Comparison of ENCODE assay signal across 8 cellular contexts in genomic region chr7:76392531-76393115, GRCh38. TPM values are rescaled to one million over a fixed set of nuclear protein-coding genes. Genes with fewer than 3 reads are reported as not detected.
DNase-seq lines count a peak whose midpoint lies in the region; ATAC-seq, FAIRE-seq and TF ChIP-seq lines count a peak whose summit lies in the region.

No MANE protein-coding gene starts in this region.

- H3K36me3 Mint-ChIP-seq in activated CD4-positive, alpha-beta T cell treated with anti-CD3 and anti-CD28 coated beads, Interleukin-2, amount 10 ng/mL, durations not matched to agents 24 days and 14 days (ENCODE audit: low read depth), result no peaks in the 10 kb centered on the region
- no peaks in the 10 kb centered on the region for H3K36me3 Mint-ChIP-seq in activated naive CD8-positive, alpha-beta T cell treated with anti-CD3 and anti-CD28 coated beads, Interleukin-2, amount 50 U/mL, for 24 hours (ENCODE audit: low read depth)

- TF ChIP-seq POLR2A in GM12892 (IDR thresholded peaks at IDR 0.05; ENCODE audit: low read depth, low read length), result no peak

- no peaks in the 10 kb centered on the region for H3K27me3 Mint-ChIP-seq in activated CD4-positive, alpha-beta T cell treated with anti-CD3 and anti-CD28 coated beads, Interleukin-2, amount 10 ng/mL, durations not matched to agents 24 days and 14 days
- H3K27me3 Mint-ChIP-seq in activated naive CD8-positive, alpha-beta T cell treated with anti-CD3 and anti-CD28 coated beads, Interleukin-2, amount 50 U/mL, for 24 hours, result no peaks in the 10 kb centered on the region

- peak overlapping the region; percentile 90 for H3K4me3 Mint-ChIP-seq in activated CD4-positive, alpha-beta T cell treated with anti-CD3 and anti-CD28 coated beads, Interleukin-2, amount 10 ng/mL, durations not matched to agents 24 days and 14 days
- peak overlapping the region; percentile 75 for H3K4me3 Mint-ChIP-seq in activated naive CD8-positive, alpha-beta T cell treated with anti-CD3 and anti-CD28 coated beads, Interleukin-2, amount 50 U/mL, for 24 hours

- no peak for ATAC-seq in activated naive CD8-positive, alpha-beta T cell treated with anti-CD3 and anti-CD28 coated beads, Interleukin-2, amount 50 U/mL, for 24 hours
- ATAC-seq in left colon (peak; percentile 6), HG03175 (IDR thresholded peaks at IDR 0.05; ENCODE audit: unreplicated experiment) (no peak), HG03159 (IDR thresholded peaks at IDR 0.05; ENCODE audit: unreplicated experiment) (no peak)

- no peak for FAIRE-seq in GM12892 (lab: Jason Lieb, UNC)

- DNase-seq in activated CD4-positive, alpha-beta T cell treated with anti-CD3 and anti-CD28 coated beads, Interleukin-2, amount 10 ng/mL, durations not matched to agents 24 days and 14 days, result no peak
- no peak for DNase-seq in activated CD4-positive, alpha-beta T cell treated with anti-CD3 and anti-CD28 coated beads, Interleukin-2, amount 50 U/mL, for 1 hour
- no peak for DNase-seq in activated naive CD8-positive, alpha-beta T cell treated with anti-CD3 and anti-CD28 coated beads, Interleukin-2, amount 50 U/mL, for 24 hours
- DNase-seq in left colon (no peak), GM12892 (ENCODE audit: insufficient read length) (no peak)

- H3K4me1 Mint-ChIP-seq in activated CD4-positive, alpha-beta T cell treated with anti-CD3 and anti-CD28 coated beads, Interleukin-2, amount 10 ng/mL, durations not matched to agents 24 days and 14 days, result peaks cover 23% of the 10 kb centered on the region
- peaks cover 27% of the 10 kb centered on the region for H3K4me1 Mint-ChIP-seq in activated naive CD8-positive, alpha-beta T cell treated with anti-CD3 and anti-CD28 coated beads, Interleukin-2, amount 50 U/mL, for 24 hours

- peak overlapping the region; percentile 76 for H3K27ac ChIP-seq in temporal lobe (ENCODE audit: low read depth, low read length)

- no peaks in the 10 kb centered on the region for H3K9me3 Mint-ChIP-seq in activated CD4-positive, alpha-beta T cell treated with anti-CD3 and anti-CD28 coated beads, Interleukin-2, amount 10 ng/mL, durations not matched to agents 24 days and 14 days
- H3K9me3 Mint-ChIP-seq in activated naive CD8-positive, alpha-beta T cell treated with anti-CD3 and anti-CD28 coated beads, Interleukin-2, amount 50 U/mL, for 24 hours, result no peaks in the 10 kb centered on the region

- intact Hi-C loops in activated CD4-positive, alpha-beta T cell treated with anti-CD3 and anti-CD28 coated beads, Interleukin-2, amount 10 ng/mL, durations not matched to agents 24 days and 14 days (cut with micrococcal nuclease), result loop anchor here (1.0 kb wide), 1 partner anchor 33 kb away; no protein-coding TSS in a partner anchor
- intact Hi-C loops in left colon (cut with DNase I, micrococcal nuclease), result no loop called here

- H3K27ac Mint-ChIP-seq in activated CD4-positive, alpha-beta T cell treated with anti-CD3 and anti-CD28 coated beads, Interleukin-2, amount 10 ng/mL, durations not matched to agents 24 days and 14 days, result peak overlapping the region; percentile 99
- peak overlapping the region; percentile 95 for H3K27ac Mint-ChIP-seq in activated naive CD8-positive, alpha-beta T cell treated with anti-CD3 and anti-CD28 coated beads, Interleukin-2, amount 50 U/mL, for 24 hours

RNA-seq across cellular contexts. Expression of gene SSC4D, which starts 16.9 kb away (rescaled TPM):
- 0.77 and 0.80 TPM in 2 replicates for total RNA-seq in activated CD4-positive, alpha-beta T cell treated with anti-CD3 and anti-CD28 coated beads, Interleukin-2, amount 10 ng/mL, durations not matched to agents 24 days and 14 days
- total RNA-seq in left colon (under 1 TPM; 0.15 to 0.50 TPM), temporal lobe (1.2 TPM)
- 0.30 TPM for polyA plus RNA-seq in GM12892 (2012; ENCODE audit: missing spikeins)

RNA-seq across cellular contexts. Expression of gene ZP3, which starts 32.1 kb away (rescaled TPM):
- total RNA-seq in activated CD4-positive, alpha-beta T cell treated with anti-CD3 and anti-CD28 coated beads, Interleukin-2, amount 10 ng/mL, durations not matched to agents 24 days and 14 days, result 7.4 and 7.5 TPM in 2 replicates
- 1 to 10 TPM; 3.3 to 5.9 TPM for total RNA-seq in left colon
- total RNA-seq in temporal lobe, result 0.49 TPM
- 7.6 TPM for polyA plus RNA-seq in GM12892 (2012; ENCODE audit: missing spikeins)

RNA-seq across cellular contexts. Expression of gene YWHAG, which starts 33.8 kb away (rescaled TPM):
- 183 and 185 TPM in 2 replicates for total RNA-seq in activated CD4-positive, alpha-beta T cell treated with anti-CD3 and anti-CD28 coated beads, Interleukin-2, amount 10 ng/mL, durations not matched to agents 24 days and 14 days
- 100 to 1,000 TPM in 1 of 2 donors, 10 to 100 TPM in 1; 83.3 to 106 TPM for total RNA-seq in left colon
- 344 TPM for total RNA-seq in temporal lobe
- polyA plus RNA-seq in GM12892 (2012; ENCODE audit: missing spikeins), result 87.2 TPM
